31 cellular contexts compared by ENCODE assay signal in the genomic region with DNA sequence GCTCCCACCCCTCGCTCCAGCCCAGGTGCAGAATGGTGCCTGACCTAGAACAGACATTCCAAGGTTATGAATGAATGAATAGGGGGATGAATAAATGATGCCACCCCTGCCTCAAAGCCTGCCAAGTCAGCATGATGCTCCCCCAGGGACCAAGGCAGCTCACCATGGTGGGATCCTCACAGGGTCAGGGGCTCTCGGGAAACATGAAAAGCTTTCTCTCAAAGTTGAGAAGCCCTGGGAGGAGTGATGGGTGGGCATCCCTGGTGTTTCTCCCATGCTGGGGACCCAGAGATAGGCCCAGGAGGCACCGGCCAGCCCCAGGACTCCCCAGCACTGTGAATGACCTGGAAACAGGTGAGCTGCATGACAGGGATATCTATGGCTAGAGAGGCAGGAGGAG. TPM values are rescaled to one million over a fixed set of nuclear protein-coding genes. Genes with fewer than 3 reads are reported as not detected.
"Had no signal": no experiment of that assay in that cellular context is flagged by ENCODE, and none has a peak within 500 bp of the region (broad histone marks: within the 10 kb centered on the region; RNA-seq: fewer than 3 reads in every experiment).

No MANE protein-coding gene starts in this region.

- H3K4me1 Mint-ChIP-seq: activated naive CD8-positive, alpha-beta T cell treated with anti-CD3 and anti-CD28 coated beads for 36 hours; brain; nephron progenitor cell; T-helper 17 cell had no signal

- H3K36me3 Mint-ChIP-seq: activated naive CD8-positive, alpha-beta T cell treated with anti-CD3 and anti-CD28 coated beads for 36 hours; brain had no signal

- H3K36me3 ChIP-seq: adrenal gland, cardiac muscle cell, gastroesophageal sphincter, pancreas, transverse colon had no signal

- H3K27me3 Mint-ChIP-seq: activated CD8-positive, alpha-beta T cell treated with anti-CD3 and anti-CD28 coated beads for 36 hours; activated naive CD8-positive, alpha-beta T cell treated with anti-CD3 and anti-CD28 coated beads for 36 hours; T-helper 17 cell had no signal

- H3K9me3 Mint-ChIP-seq: activated CD8-positive, alpha-beta T cell treated with anti-CD3 and anti-CD28 coated beads for 36 hours; activated T-cell treated with anti-CD3 and anti-CD28 coated beads, Interleukin-2, amount 50 U/mL, for 72 hours had no signal

- ATAC-seq: activated CD8-positive, alpha-beta T cell treated with anti-CD3 and anti-CD28 coated beads for 36 hours; activated T-cell treated with anti-CD3 and anti-CD28 coated beads, Interleukin-2, amount 50 U/mL, for 72 hours; gastroesophageal sphincter; left colon; pancreas; psoas muscle; SK-N-SH treated with all-trans-retinoic acid at 6 μM for 48 hours; T-helper 17 cell had no signal

- H3K27ac ChIP-seq: adrenal gland, cardiac muscle cell, coronary artery, dorsolateral prefrontal cortex, gastroesophageal sphincter, pancreas, psoas muscle, testis, transverse colon had no signal

- H3K27me3 ChIP-seq: adrenal gland, cardiac muscle cell, dorsolateral prefrontal cortex, gastroesophageal sphincter, pancreas, testis, transverse colon had no signal

- H3K9me3 ChIP-seq: adrenal gland, mucosa of descending colon, pancreas, testis, transverse colon had no signal

- H3K27ac Mint-ChIP-seq: activated CD8-positive, alpha-beta T cell treated with anti-CD3 and anti-CD28 coated beads for 36 hours; activated naive CD8-positive, alpha-beta T cell treated with anti-CD3 and anti-CD28 coated beads for 36 hours; activated T-cell treated with anti-CD3 and anti-CD28 coated beads, Interleukin-2, amount 50 U/mL, for 72 hours; brain; nephron progenitor cell; T-helper 17 cell had no signal

- H3K4me3 Mint-ChIP-seq: activated CD8-positive, alpha-beta T cell treated with anti-CD3 and anti-CD28 coated beads for 36 hours; activated naive CD8-positive, alpha-beta T cell treated with anti-CD3 and anti-CD28 coated beads for 36 hours; activated T-cell treated with anti-CD3 and anti-CD28 coated beads, Interleukin-2, amount 50 U/mL, for 72 hours; brain; nephron progenitor cell; T-helper 17 cell had no signal

- H3K4me1 ChIP-seq: pancreas had no signal

- H3K4me3 ChIP-seq: adrenal gland, cardiac muscle cell, coronary artery, dorsolateral prefrontal cortex, gastroesophageal sphincter, lung, mucosa of descending colon, pancreas, psoas muscle, smooth muscle cell, testis, transverse colon had no signal

- DNase-seq: activated CD4-positive, alpha-beta T cell treated with anti-CD3 and anti-CD28 coated beads, Interleukin-2, amount 50 U/mL, for 1 hour; activated CD8-positive, alpha-beta T cell treated with anti-CD3 and anti-CD28 coated beads for 36 hours; activated effector memory CD4-positive, alpha-beta T cell treated with Interleukin-2 at 50 U/mL for 16 hours; activated naive CD4-positive, alpha-beta T cell treated with Interleukin-2 at 50 U/mL for 16 hours; activated naive CD8-positive, alpha-beta T cell treated with anti-CD3 and anti-CD28 coated beads for 36 hours; activated T-cell treated with anti-CD3 and anti-CD28 coated beads, Interleukin-2, amount 50 U/mL, for 72 hours; adrenal gland; cerebellar nuclear complex; effector memory CD4-positive, alpha-beta T cell; hippocampal formation; mesendoderm; mucosa of descending colon; nephron progenitor cell; stimulated activated CD4-positive, alpha-beta T cell treated with anti-CD3 and anti-CD28 coated beads, Interleukin-15, amount 100 ng/mL, for 24 hours; stimulated activated naive CD4-positive, alpha-beta T cell; T-helper 17 cell; T1000; testis; transverse colon had no signal

RNA-seq across cellular contexts. Expression of a gene that starts 58.9 kb away (rescaled TPM):
- total RNA-seq: activated naive CD8-positive, alpha-beta T cell treated with anti-CD3 and anti-CD28 coated beads for 36 hours; activated T-cell treated with anti-CD3 and anti-CD28 coated beads, Interleukin-2, amount 50 U/mL, for 72 hours; T-helper 17 cell had no signal
- polyA plus RNA-seq: keratinocyte had no signal
